ENCODE assay signal across 9 cellular contexts in the genomic region with DNA sequence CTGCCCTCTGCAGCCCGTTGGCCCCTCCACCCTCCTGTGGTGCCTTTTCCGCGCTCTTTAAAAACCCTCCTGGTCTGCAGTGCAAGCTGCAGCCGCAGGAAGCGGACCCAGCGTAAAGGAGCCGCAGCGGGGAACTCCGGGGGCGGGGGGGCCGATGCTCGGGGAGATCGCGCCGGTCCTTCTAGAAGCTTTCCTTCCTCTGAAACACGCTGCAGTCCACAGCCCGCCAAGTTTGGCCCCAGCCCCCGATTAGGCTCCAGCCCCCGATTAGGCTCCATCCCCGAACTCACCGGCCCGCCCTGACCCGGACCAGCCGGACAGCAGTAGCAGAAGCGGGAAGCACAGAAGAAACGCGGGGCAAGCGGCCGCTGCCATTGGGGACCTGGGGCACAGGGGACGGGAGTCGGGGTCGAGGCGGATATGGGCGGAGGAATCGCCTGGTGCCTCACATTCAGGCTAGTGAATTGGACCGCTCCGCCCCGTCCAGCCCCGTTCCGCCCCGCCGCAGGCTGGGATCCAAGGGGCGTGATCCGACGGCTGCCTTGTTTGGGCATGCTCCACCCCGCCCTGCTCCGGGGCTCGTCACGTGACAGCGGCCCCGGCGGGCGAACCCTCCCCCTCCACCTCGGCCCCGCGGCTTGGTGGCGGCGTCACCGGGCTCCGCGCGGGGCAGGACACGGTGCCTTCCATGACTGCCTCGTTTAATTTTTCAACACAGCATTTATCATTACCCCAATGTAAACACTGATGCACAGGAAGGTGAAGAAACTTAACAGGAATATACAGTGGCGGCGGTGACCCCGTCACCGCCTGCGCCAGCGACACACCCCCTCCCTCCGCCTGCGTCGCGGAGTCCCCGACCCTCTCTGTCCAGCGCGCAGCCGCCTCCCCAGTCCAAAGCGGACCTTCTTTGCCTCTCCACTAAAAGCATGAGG. TPM values are rescaled to one million over a fixed set of nuclear protein-coding genes. Genes with fewer than 3 reads are reported as not detected.
DNase-seq lines count a peak whose midpoint lies in the region; ATAC-seq and TF ChIP-seq lines count a peak whose summit lies in the region.
"Had no signal": no experiment of that assay in that cellular context is flagged by ENCODE, and none has a peak within 500 bp of the region (broad histone marks: within the 10 kb centered on the region; RNA-seq: fewer than 3 reads in every experiment).

No MANE protein-coding gene starts in this region.

- TF ChIP-seq RAD21 in liver (IDR thresholded peaks at IDR 0.05) = no peak

- CTCF ChIA-PET in BJ (lab: Yijun Ruan, JAX) = no interaction called here

- H3K27ac ChIP-seq in liver (ENCODE audit: low read depth in 1 of 2, low read length in 2 of 2) = peak overlapping the region in 1 of 2 donors; percentile 20

- under 1% methylated on average over 79 of the region's 79 CpGs for WGBS in liver

- DNase-seq in BJ (ENCODE audit: low read depth) (peak; percentile 19), NCI-H526 treated with DMSO at 0.1 percent for 48 hours (lab: John Stamatoyannopoulos, UW) (peak; percentile 62), dermis blood vessel endothelial cell (peak; percentile 87)
- DNase-seq in activated CD4-positive, alpha-beta T cell treated with anti-CD3 and anti-CD28 coated beads, Interleukin-2, amount 50 U/mL, for 1 hour = peak; percentile 86
- DNase-seq in stimulated activated CD4-positive, alpha-beta T cell treated with anti-CD3 and anti-CD28 coated beads, Interleukin-2, amount 100 ng/mL, for 4 hours (ENCODE audit: low read depth) = peak; percentile 83

- ATAC-seq in GM19324 (IDR thresholded peaks at IDR 0.05; ENCODE audit: low FRiP score, unreplicated experiment) (peak; percentile 72), HG03460 (IDR thresholded peaks at IDR 0.05; ENCODE audit: unreplicated experiment) (peak; percentile 59)

- POLR2A ChIA-PET in BJ (lab: Charles Lee) = interaction anchor here (0.7 kb wide), 1 partner anchor 320 kb away, joined by 3 read pairs; no protein-coding TSS in a partner anchor

- peaks cover 0 to 14% (median 2%) of the 10 kb centered on the region in 4 donors for H3K4me1 ChIP-seq in liver (ENCODE audit: control insufficient read depth in 4 of 4, insufficient read depth in 4 of 4, low read length in 3 of 4)

- H3K27me3 ChIP-seq in BJ (ENCODE audit: control insufficient read depth, insufficient read depth, low read length) (peaks cover 18% of the 10 kb centered on the region), liver (ENCODE audit: control insufficient read depth in 4 of 4, insufficient read depth in 4 of 4, low read length in 3 of 4) (no peaks in the 10 kb centered on the region)

- TF ChIP-seq CTCF in BJ (IDR thresholded peaks at IDR 0.05; ENCODE audit: insufficient read depth, low read depth, low read length) (peak; percentile 37), liver (IDR thresholded peaks at IDR 0.05; ENCODE audit: low read depth, low read length, missing input control) (no peak)

- peak overlapping the region; percentile 53 for H3K4me3 ChIP-seq in BJ (ENCODE audit: low read depth, low read length)
- peak overlapping the region; percentile 39 to 76 (median 63) for H3K4me3 ChIP-seq in liver (ENCODE audit: low read depth in 1 of 3, low read length in 3 of 3)

- H3K9ac ChIP-seq in liver (ENCODE audit: low read depth in 1 of 2, low read length in 2 of 2) = no peak overlapping the region

- no peaks in the 10 kb centered on the region for H3K9me3 ChIP-seq in liver (ENCODE audit: control insufficient read depth in 4 of 4, low read length in 3 of 4)

- H3K36me3 ChIP-seq in BJ (ENCODE audit: control insufficient read depth, insufficient read depth, low read length) (no peaks in the 10 kb centered on the region), liver (ENCODE audit: control insufficient read depth in 4 of 4, insufficient read depth in 3 of 4, low read depth in 1 of 4, low read length in 3 of 4) (no peaks in the 10 kb centered on the region)

TF ChIP-seq in liver, 16 proteins besides CTCF, POLR2A, EP300 and RAD21:
- TF ChIP-seq YY1 (IDR thresholded peaks at IDR 0.05) (peak; percentile 61), FOXA2 (IDR thresholded peaks at IDR 0.05) (no peak), JUND (IDR thresholded peaks at IDR 0.05) (no peak), HNF4G (IDR thresholded peaks at IDR 0.05) (no peak), SP1 (IDR thresholded peaks at IDR 0.05) (peak; percentile 47), GABPA (IDR thresholded peaks at IDR 0.05 in 1 of 2, conservative IDR thresholded peaks at IDR 0.05 in 1 of 2) (no peak), RXRA (IDR thresholded peaks at IDR 0.05) (no peak), NR2F2 (IDR thresholded peaks at IDR 0.05) (no peak), FOXA1 (IDR thresholded peaks at IDR 0.05) (no peak), HNF4A (conservative IDR thresholded peaks at IDR 0.05) (peak in 1 of 2 donors; percentile 25), TAF1 (conservative IDR thresholded peaks at IDR 0.05) (no peak), MAX (IDR thresholded peaks at IDR 0.05) (no peak), EGR1 (IDR thresholded peaks at IDR 0.05; ENCODE audit: low read depth in 2 of 2) (no peak)
- TF ChIP-seq, protein P1, sequence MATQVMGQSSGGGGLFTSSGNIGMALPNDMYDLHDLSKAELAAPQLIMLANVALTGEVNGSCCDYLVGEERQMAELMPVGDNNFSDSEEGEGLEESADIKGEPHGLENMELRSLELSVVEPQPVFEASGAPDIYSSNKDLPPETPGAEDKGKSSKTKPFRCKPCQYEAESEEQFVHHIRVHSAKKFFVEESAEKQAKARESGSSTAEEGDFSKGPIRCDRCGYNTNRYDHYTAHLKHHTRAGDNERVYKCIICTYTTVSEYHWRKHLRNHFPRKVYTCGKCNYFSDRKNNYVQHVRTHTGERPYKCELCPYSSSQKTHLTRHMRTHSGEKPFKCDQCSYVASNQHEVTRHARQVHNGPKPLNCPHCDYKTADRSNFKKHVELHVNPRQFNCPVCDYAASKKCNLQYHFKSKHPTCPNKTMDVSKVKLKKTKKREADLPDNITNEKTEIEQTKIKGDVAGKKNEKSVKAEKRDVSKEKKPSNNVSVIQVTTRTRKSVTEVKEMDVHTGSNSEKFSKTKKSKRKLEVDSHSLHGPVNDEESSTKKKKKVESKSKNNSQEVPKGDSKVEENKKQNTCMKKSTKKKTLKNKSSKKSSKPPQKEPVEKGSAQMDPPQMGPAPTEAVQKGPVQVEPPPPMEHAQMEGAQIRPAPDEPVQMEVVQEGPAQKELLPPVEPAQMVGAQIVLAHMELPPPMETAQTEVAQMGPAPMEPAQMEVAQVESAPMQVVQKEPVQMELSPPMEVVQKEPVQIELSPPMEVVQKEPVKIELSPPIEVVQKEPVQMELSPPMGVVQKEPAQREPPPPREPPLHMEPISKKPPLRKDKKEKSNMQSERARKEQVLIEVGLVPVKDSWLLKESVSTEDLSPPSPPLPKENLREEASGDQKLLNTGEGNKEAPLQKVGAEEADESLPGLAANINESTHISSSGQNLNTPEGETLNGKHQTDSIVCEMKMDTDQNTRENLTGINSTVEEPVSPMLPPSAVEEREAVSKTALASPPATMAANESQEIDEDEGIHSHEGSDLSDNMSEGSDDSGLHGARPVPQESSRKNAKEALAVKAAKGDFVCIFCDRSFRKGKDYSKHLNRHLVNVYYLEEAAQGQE (IDR thresholded peaks at IDR 0.05) = no peak
- TF ChIP-seq, protein P2, sequence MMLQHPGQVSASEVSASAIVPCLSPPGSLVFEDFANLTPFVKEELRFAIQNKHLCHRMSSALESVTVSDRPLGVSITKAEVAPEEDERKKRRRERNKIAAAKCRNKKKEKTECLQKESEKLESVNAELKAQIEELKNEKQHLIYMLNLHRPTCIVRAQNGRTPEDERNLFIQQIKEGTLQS (IDR thresholded peaks at IDR 0.05) = no peak
- TF ChIP-seq, protein P3, sequence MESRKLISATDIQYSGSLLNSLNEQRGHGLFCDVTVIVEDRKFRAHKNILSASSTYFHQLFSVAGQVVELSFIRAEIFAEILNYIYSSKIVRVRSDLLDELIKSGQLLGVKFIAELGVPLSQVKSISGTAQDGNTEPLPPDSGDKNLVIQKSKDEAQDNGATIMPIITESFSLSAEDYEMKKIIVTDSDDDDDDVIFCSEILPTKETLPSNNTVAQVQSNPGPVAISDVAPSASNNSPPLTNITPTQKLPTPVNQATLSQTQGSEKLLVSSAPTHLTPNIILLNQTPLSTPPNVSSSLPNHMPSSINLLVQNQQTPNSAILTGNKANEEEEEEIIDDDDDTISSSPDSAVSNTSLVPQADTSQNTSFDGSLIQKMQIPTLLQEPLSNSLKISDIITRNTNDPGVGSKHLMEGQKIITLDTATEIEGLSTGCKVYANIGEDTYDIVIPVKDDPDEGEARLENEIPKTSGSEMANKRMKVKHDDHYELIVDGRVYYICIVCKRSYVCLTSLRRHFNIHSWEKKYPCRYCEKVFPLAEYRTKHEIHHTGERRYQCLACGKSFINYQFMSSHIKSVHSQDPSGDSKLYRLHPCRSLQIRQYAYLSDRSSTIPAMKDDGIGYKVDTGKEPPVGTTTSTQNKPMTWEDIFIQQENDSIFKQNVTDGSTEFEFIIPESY (IDR thresholded peaks at IDR 0.05) = no peak
TF ChIP-seq in liver: peak in this region for 3.

RNA-seq across cellular contexts. Expression of gene RAET1L, which starts 20.3 kb away (rescaled TPM):
- polyA plus RNA-seq in BJ (2011; rRNA removed) (not detected in 2 replicates), liver (not detected)
- polyA minus RNA-seq in BJ (2011; rRNA and poly(A)+ RNA removed) = not detected in 2 replicates
- total RNA-seq in dermis blood vessel endothelial cell (not detected in 2 replicates), liver (not detected)
- total RNA-seq: activated CD8-positive, alpha-beta memory T cell treated with anti-CD3 and anti-CD28 coated beads for 36 hours had no signal

RNA-seq across cellular contexts. Expression of gene ULBP1, which starts 41.3 kb away (rescaled TPM):
- polyA plus RNA-seq in BJ (2011; rRNA removed) = 2.6 TPM in 2 replicates
- 0.43 and 0.93 TPM in 2 replicates for polyA minus RNA-seq in BJ (2011; rRNA and poly(A)+ RNA removed)
- total RNA-seq in dermis blood vessel endothelial cell = 0.17 and 0.23 TPM in 2 replicates
- under 1 TPM; under 0.01 to 0.05 TPM for total RNA-seq in liver
- under 1 TPM in 1 of 2 donors, not detected in 1; 0.03 TPM for polyA plus RNA-seq in liver

Comparison
In these comparisons a context has a peak if more than half of its experiments do, and no peak if none do; other contexts are left out.
1. DNase-seq: peak in every context shown above with its lines; median percentile 87 in dermis blood vessel endothelial cell; 86 in activated CD4-positive, alpha-beta T cell treated with anti-CD3 and anti-CD28 coated beads, Interleukin-2, amount 50 U/mL, for 1 hour; 83 in stimulated activated CD4-positive, alpha-beta T cell treated with anti-CD3 and anti-CD28 coated beads, Interleukin-2, amount 100 ng/mL, for 4 hours; 62 in NCI-H526 treated with DMSO at 0.1 percent for 48 hours; 19 in BJ.